1 cellular context compared by ENCODE assay signal in genomic region chr2:177474301-177474700, GRCh38.
TF ChIP-seq lines count a peak whose summit lies in the region.

No MANE protein-coding gene starts in this region.

TF ChIP-seq in IMR-90, 13 proteins besides CTCF, POLR2A, EP300 and RAD21 (continued from another document):
- TF ChIP-seq USF2 (IDR thresholded peaks at IDR 0.05; ENCODE audit: low read depth, low read length) (no peak), MAZ (IDR thresholded peaks at IDR 0.05; ENCODE audit: borderline replicate concordance, low read depth, low read length) (no peak), FOS (IDR thresholded peaks at IDR 0.05; ENCODE audit: low read depth, low read length) (no peak), CEBPB (IDR thresholded peaks at IDR 0.05; ENCODE audit: low read depth, low read length) (no peak), NFE2L2 (IDR thresholded peaks at IDR 0.05; ENCODE audit: low read depth, low read length) (no peak), MAFK (IDR thresholded peaks at IDR 0.05; ENCODE audit: low read depth, low read length) (no peak), RFX5 (IDR thresholded peaks at IDR 0.05; ENCODE audit: low read depth, low read length) (no peak), BHLHE40 (IDR thresholded peaks at IDR 0.05; ENCODE audit: low read depth, low read length) (no peak), MXI1 (IDR thresholded peaks at IDR 0.05; ENCODE audit: borderline replicate concordance, low read depth, low read length) (no peak), CHD1 (IDR thresholded peaks at IDR 0.05; ENCODE audit: low read depth, low read length) (no peak)
- TF ChIP-seq, protein P1, sequence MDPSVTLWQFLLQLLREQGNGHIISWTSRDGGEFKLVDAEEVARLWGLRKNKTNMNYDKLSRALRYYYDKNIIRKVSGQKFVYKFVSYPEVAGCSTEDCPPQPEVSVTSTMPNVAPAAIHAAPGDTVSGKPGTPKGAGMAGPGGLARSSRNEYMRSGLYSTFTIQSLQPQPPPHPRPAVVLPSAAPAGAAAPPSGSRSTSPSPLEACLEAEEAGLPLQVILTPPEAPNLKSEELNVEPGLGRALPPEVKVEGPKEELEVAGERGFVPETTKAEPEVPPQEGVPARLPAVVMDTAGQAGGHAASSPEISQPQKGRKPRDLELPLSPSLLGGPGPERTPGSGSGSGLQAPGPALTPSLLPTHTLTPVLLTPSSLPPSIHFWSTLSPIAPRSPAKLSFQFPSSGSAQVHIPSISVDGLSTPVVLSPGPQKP (IDR thresholded peaks at IDR 0.05; ENCODE audit: borderline replicate concordance, low read depth, low read length): no peak
